ENCODE assay signal across 8 cellular contexts in the genomic region with DNA sequence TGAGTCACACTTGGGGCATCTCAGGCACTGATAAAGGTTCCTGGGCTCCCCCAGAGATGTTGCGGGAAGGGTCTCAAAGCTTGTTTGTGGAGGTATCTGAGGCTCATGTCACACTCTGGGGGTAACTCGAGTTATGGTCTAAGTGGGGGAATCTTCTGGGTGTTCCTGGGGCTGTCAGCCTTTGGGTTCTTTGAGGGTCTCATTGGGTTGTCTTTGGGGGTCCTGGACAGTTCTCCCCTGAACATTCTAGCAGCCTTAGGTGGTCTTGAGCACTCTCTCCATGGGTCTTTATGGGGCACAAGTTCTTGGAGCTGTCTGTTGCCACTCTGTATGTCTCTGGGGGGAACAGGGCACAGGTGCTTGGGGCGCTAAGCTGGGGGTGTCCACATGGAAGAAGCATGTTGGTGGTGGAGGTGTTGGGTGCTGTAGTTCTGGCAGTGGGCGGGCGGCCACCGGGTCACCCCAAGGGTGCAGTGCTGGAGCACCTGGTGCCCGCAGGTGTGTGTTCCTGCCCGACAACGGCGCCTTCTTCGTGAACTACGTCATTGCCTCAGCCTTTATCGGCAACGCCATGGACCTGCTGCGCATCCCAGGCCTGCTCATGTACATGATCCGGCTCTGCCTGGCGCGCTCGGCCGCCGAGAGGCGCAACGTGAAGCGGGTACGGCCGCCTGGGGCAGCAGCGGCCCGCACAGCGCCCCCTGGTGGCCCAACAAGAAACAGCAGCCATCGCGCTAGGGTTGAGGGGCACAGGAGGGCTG. TPM values are rescaled to one million over a fixed set of nuclear protein-coding genes. Genes with fewer than 3 reads are reported as not detected.
A peak's percentile ranks its signal among the peaks of the same experiment; 100 is the strongest.
DNase-seq lines count a peak whose midpoint lies in the region; ATAC-seq and TF ChIP-seq lines count a peak whose summit lies in the region.

No MANE protein-coding gene starts in this region.

- H3K36me3 Mint-ChIP-seq in CD14-positive monocyte (peaks cover 35 to 39% of the 10 kb centered on the region in 2 donors), MCF 10A (ENCODE audit: insufficient read depth, unreplicated experiment) (peaks cover 31% of the 10 kb centered on the region)

- H3K4me3 Mint-ChIP-seq in CD14-positive monocyte (no peak overlapping the region), MCF 10A (ENCODE audit: unreplicated experiment) (no peak overlapping the region)

- peaks cover 0 to 4% (median 0%) of the 10 kb centered on the region in 7 donors for H3K9me3 Mint-ChIP-seq in CD14-positive monocyte
- H3K9me3 Mint-ChIP-seq in MCF 10A (ENCODE audit: unreplicated experiment) = no peaks in the 10 kb centered on the region

- POLR2A ChIA-PET in MCF 10A (lab: Yijun Ruan, JAX) = interaction anchor here (0.8 to 0.9 kb wide), 2 partner anchors 11 to 54 kb away, joined by 3 to 4 read pairs; no protein-coding TSS in a partner anchor

- H3K4me3 ChIP-seq in LNCaP clone FGC (ENCODE audit: low read depth, low read length) = no peak overlapping the region

- H3K27ac ChIP-seq in VCaP = no peak overlapping the region

- ATAC-seq in GM19395 (IDR thresholded peaks at IDR 0.05; ENCODE audit: unreplicated experiment) = peak; percentile 76

- TF ChIP-seq CTCF in CD14-positive monocyte (IDR thresholded peaks at IDR 0.05) (peak; percentile 99), LNCaP clone FGC (IDR thresholded peaks at IDR 0.05; ENCODE audit: control insufficient read depth, extremely low read depth, insufficient read depth) (peak; percentile 95), VCaP (conservative IDR thresholded peaks at IDR 0.05) (peak; percentile 80), MCF 10A (IDR thresholded peaks at IDR 0.05; ENCODE audit: unreplicated experiment) (peak; percentile 98)

- intact Hi-C loops in CD14-positive monocyte (cut with micrococcal nuclease) = loop anchor here (1.0 to 2.0 kb wide), 2 partner anchors 52 to 55 kb away; no protein-coding TSS in a partner anchor
- intact Hi-C loops in MCF 10A (cut with micrococcal nuclease) = loop anchor here (1.0 kb wide), 2 partner anchors 51 to 55 kb away; no protein-coding TSS in a partner anchor

- H3K27me3 Mint-ChIP-seq in CD14-positive monocyte (ENCODE audit: low read depth in 3 of 3) = peaks cover 0 to 6% (median 2%) of the 10 kb centered on the region in 3 donors
- H3K27me3 Mint-ChIP-seq in MCF 10A (ENCODE audit: insufficient read depth, unreplicated experiment) = no peaks in the 10 kb centered on the region

- no TSS peak for BruUV-seq in MCF 10A (replicated peaks; lab: Mats Ljungman, UMichigan)

- no peak overlapping the region for H3K27ac Mint-ChIP-seq in CD14-positive monocyte
- H3K27ac Mint-ChIP-seq in MCF 10A (ENCODE audit: low read depth, unreplicated experiment) = no peak overlapping the region

- CTCF ChIA-PET in MCF 10A (lab: Yijun Ruan, JAX) = interaction anchor here (0.6 to 1.7 kb wide), 16 partner anchors 11 to 926 kb away, joined by 3 to 10 read pairs (median 4); a partner anchor contains a TSS

- peak; percentile 73 for DNase-seq in CD14-positive monocyte (ENCODE audit: low spot score)
- no peak for DNase-seq in LNCaP clone FGC (ENCODE audit: low read depth)
- peak; percentile 61 for DNase-seq in MCF 10A (ENCODE audit: unreplicated experiment)
- DNase-seq in islet precursor cell = peak; percentile 87
- DNase-seq in stimulated activated CD4-positive, alpha-beta T cell treated with anti-CD3 and anti-CD28 coated beads, Interleukin-1b, Interleukin-23, amount 100 ng/mL, for 1 hour (ENCODE audit: low read depth in 2 of 2) = peak; percentile 53 to 74
- DNase-seq in SK-N-DZ (ENCODE audit: low spot score) = no peak

- H3K4me1 Mint-ChIP-seq in CD14-positive monocyte (peaks cover 7% of the 10 kb centered on the region), MCF 10A (ENCODE audit: insufficient read depth, unreplicated experiment) (no peaks in the 10 kb centered on the region)

RNA-seq across cellular contexts. Expression of a gene that starts 7.1 kb away (rescaled TPM):
- polyA plus RNA-seq in CD14-positive monocyte = not detected
- total RNA-seq in MCF 10A (2022) = not detected in 2 replicates
- polyA plus RNA-seq in SK-N-DZ (2014; cell fraction: cytosol; rRNA removed) = 0.06 TPM in 1 of 2 replicates, not detected in the other
- 0.80 and 2.1 TPM in 2 replicates for polyA plus RNA-seq in SK-N-DZ (2014; cell fraction: nucleus; rRNA removed)

RNA-seq across cellular contexts. Expression of a gene that starts 24.2 kb away (rescaled TPM):
- polyA plus RNA-seq in CD14-positive monocyte = 1 to 10 TPM; 1.3 to 1.9 TPM
- total RNA-seq in MCF 10A (2022) = 22.3 and 22.6 TPM in 2 replicates
- 19.2 and 19.9 TPM in 2 replicates for polyA plus RNA-seq in SK-N-DZ (2014; cell fraction: cytosol; rRNA removed)
- 29.5 and 38.4 TPM in 2 replicates for polyA plus RNA-seq in SK-N-DZ (2014; cell fraction: nucleus; rRNA removed)

RNA-seq across cellular contexts. Expression of a gene that starts 24.3 kb away (rescaled TPM):
- polyA plus RNA-seq in CD14-positive monocyte = 10 to 100 TPM; 78.2 to 91.5 TPM
- 47.6 and 66.8 TPM in 2 replicates for total RNA-seq in MCF 10A (2022)
- 148 and 163 TPM in 2 replicates for polyA plus RNA-seq in SK-N-DZ (2014; cell fraction: cytosol; rRNA removed)
- polyA plus RNA-seq in SK-N-DZ (2014; cell fraction: nucleus; rRNA removed) = 62.7 and 112 TPM in 2 replicates

Comparison
In these comparisons a context has a peak if more than half of its experiments do, and no peak if none do; other contexts are left out.
1. DNase-seq: peak in CD14-positive monocyte (single experiment), MCF 10A (single experiment), islet precursor cell (single experiment) and stimulated activated CD4-positive, alpha-beta T cell treated with anti-CD3 and anti-CD28 coated beads, Interleukin-1b, Interleukin-23, amount 100 ng/mL, for 1 hour (2 of 2); none in LNCaP clone FGC (single experiment) and SK-N-DZ (single experiment).
2. Peak in every context shown above with its lines, with median percentiles within 50 percentile points of each other: CTCF ChIP-seq.